In genomic region chr1:20440785-20441200, GRCh38 we compare ENCODE assay signal across 2 cellular contexts.
TF ChIP-seq lines count a peak whose summit lies in the region.

No MANE protein-coding gene starts in this region.

TF ChIP-seq in HEK293, 187 proteins besides CTCF, POLR2A, EP300 and RAD21:
- TF ChIP-seq PRDM10 (tag by site-specific recombination; IDR thresholded peaks at IDR 0.05) (peak; percentile 31; the same call in 1 of the 2 replicates), ZNF513 (tag by site-specific recombination; IDR thresholded peaks at IDR 0.05) (peak; percentile 85), ZNF76 (tag by site-specific recombination; IDR thresholded peaks at IDR 0.05; ENCODE audit: borderline replicate concordance, low read depth) (0 out of 2 replicates have a peak, but pooled peaks have one; percentile 50), ZNF335 (tag by site-specific recombination; conservative IDR thresholded peaks at IDR 0.05) (0 out of 2 replicates have a peak, but pooled peaks have one; percentile 39), ZNF529 (tag by site-specific recombination; IDR thresholded peaks at IDR 0.05; ENCODE audit: insufficient replicate concordance) (no peak)

TF ChIP-seq in K562, 482 proteins besides CTCF, POLR2A, EP300 and RAD21 (continued from another document and continues in another):
- TF ChIP-seq ZBTB40 (IDR thresholded peaks at IDR 0.05) = no peak
- no peak for TF ChIP-seq ZBTB40 (CRISPR knock-in tag; IDR thresholded peaks at IDR 0.05)
- no peak for TF ChIP-seq TBP (optimal IDR thresholded peaks at IDR 0.05; ENCODE audit: low read depth, low read length)
- no peak for TF ChIP-seq E2F3 (CRISPR knock-in tag; IDR thresholded peaks at IDR 0.05)
- TF ChIP-seq SAFB (IDR thresholded peaks at IDR 0.05; ENCODE audit: borderline replicate concordance, low read depth, low read length) = no peak
- no peak for TF ChIP-seq ATF1 (CRISPR knock-in tag; IDR thresholded peaks at IDR 0.05)
- 0 out of 2 replicates have a peak, but pooled peaks have one; percentile 7 for TF ChIP-seq ATF1 (tag; IDR thresholded peaks at IDR 0.05)
- TF ChIP-seq PHF21A (IDR thresholded peaks at IDR 0.05; ENCODE audit: borderline replicate concordance, low read depth) = no peak
- TF ChIP-seq IRF1 (CRISPR knock-in tag; IDR thresholded peaks at IDR 0.05; ENCODE audit: borderline replicate concordance) = no peak
- no peak for TF ChIP-seq UBTF (IDR thresholded peaks at IDR 0.05; ENCODE audit: borderline replicate concordance in 1 of 2, low read depth in 2 of 2, low read length in 2 of 2)
- no peak for TF ChIP-seq SMC3 (conservative IDR thresholded peaks at IDR 0.05; ENCODE audit: insufficient read depth, low read depth, low read length)
- no peak for TF ChIP-seq MCM7 (IDR thresholded peaks at IDR 0.05)
- no peak for TF ChIP-seq ZFP36 (IDR thresholded peaks at IDR 0.05; ENCODE audit: low read depth, low read length, partially characterized antibody)
- peak; percentile 97 for TF ChIP-seq USF2 (CRISPR knock-in tag; IDR thresholded peaks at IDR 0.05)
- no peak for TF ChIP-seq RBM34 (IDR thresholded peaks at IDR 0.05; ENCODE audit: borderline replicate concordance, insufficient read depth, low read length)
- TF ChIP-seq CHCHD3 (CRISPR knock-in tag; IDR thresholded peaks at IDR 0.05) = no peak
- TF ChIP-seq ZBTB8A (IDR thresholded peaks at IDR 0.05; ENCODE audit: partially characterized antibody) = no peak
- no peak for TF ChIP-seq ZNF75A (CRISPR knock-in tag; IDR thresholded peaks at IDR 0.05)
- no peak for TF ChIP-seq DPF2 (IDR thresholded peaks at IDR 0.05)
- TF ChIP-seq RERE (CRISPR knock-in tag; IDR thresholded peaks at IDR 0.05; ENCODE audit: borderline replicate concordance) = no peak
